Comparison of ENCODE assay signal across 1 cellular context in the genomic region with DNA sequence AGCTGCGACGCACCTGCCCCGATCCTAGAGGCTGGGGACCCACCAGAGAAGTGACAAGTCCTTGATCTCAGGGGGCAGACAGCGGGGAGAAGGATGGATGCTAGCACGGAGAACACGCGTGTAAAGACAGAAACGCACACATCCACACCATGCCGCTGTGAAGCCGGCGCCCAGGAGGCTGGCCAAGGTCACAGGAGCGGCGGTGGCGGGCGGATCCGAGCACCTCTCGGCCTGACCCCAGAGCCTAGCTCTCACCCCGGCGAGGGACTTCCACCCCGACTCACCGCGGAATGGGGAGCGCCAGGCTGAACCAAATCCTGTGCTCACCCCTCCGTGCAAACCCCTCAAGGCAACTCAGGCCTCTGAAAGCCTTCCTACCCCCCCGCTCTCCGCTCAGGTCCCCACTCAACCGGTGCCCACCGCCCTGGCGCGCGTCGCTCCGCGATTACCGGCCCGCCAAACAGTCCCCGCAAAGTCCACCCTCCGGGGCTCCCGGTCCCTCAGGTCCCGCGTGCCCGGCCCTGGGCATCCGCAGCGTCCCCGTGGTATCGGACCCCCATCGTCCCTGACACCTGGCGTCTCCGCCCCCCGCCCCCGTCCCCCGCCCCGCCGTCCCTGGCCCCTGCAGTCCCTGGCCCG.
A peak's percentile ranks its signal among the peaks of the same experiment; 100 is the strongest.
TF ChIP-seq lines count a peak whose summit lies in the region.

No MANE protein-coding gene starts in this region.

TF ChIP-seq in H1, 55 proteins besides CTCF, POLR2A, EP300 and RAD21 (continued from another document):
- no peak for TF ChIP-seq SIRT6 (IDR thresholded peaks at IDR 0.05; ENCODE audit: low read length)
- no peak for TF ChIP-seq TAF1 (IDR thresholded peaks at IDR 0.05; ENCODE audit: low read depth, low read length)
- peak; percentile 50; the same call in 1 of the 2 replicates for TF ChIP-seq SUZ12 (IDR thresholded peaks at IDR 0.05; ENCODE audit: low read length)
